ENCODE assay signal across 33 cellular contexts in genomic region chr7:29749701-29750321, GRCh38. TPM values are rescaled to one million over a fixed set of nuclear protein-coding genes. Genes with fewer than 3 reads are reported as not detected.
DNase-seq lines count a peak whose midpoint lies in the region; ATAC-seq and TF ChIP-seq lines count a peak whose summit lies in the region.
"Had no signal": no experiment of that assay in that cellular context is flagged by ENCODE, and none has a peak within 500 bp of the region (broad histone marks: within the 10 kb centered on the region; RNA-seq: fewer than 3 reads in every experiment).

No MANE protein-coding gene starts in this region.

- H3K4me1 ChIP-seq in vagina, result no peaks in the 10 kb centered on the region
- peaks cover 0 to 11% (median 3%) of the 10 kb centered on the region in 4 donors for H3K4me1 ChIP-seq in right lobe of liver
- H3K4me1 ChIP-seq: prostate gland had no signal

- DNase-seq in A172 (ENCODE audit: low spot score), result peak; percentile 27
- DNase-seq in M059J (ENCODE audit: low read depth), result peak; percentile 7
- peak; percentile 52 for DNase-seq in myocyte (ENCODE audit: low read depth)
- no peak for DNase-seq in vagina (ENCODE audit: extremely low spot score in 2 of 2)
- no peak for DNase-seq in type B pancreatic cell (ENCODE audit: extremely low spot score, unreplicated experiment)
- DNase-seq in right lobe of liver, result no peak
- DNase-seq: activated CD4-positive, alpha-beta T cell treated with anti-CD3 and anti-CD28 coated beads, Interleukin-2, amount 50 U/mL, for 1 hour; activated CD8-positive, alpha-beta memory T cell treated with anti-CD3 and anti-CD28 coated beads, Interleukin-2, amount 10 ng/mL, durations not matched to agents 7 days and 5 days; activated gamma-delta T cell treated with Interleukin-2 at 50 U/mL for 16 hours; activated naive CD8-positive, alpha-beta T cell treated with anti-CD3 and anti-CD28 coated beads, Interleukin-2, amount 10 ng/mL, durations not matched to agents 7 days and 5 days; activated T-cell treated with anti-CD3 and anti-CD28 coated beads, Interleukin-2, amount 50 U/mL, for 48 hours; DMS79 treated with DMSO at 0.1 percent for 48 hours; endodermal cell; left ventricle myocardium superior; naive B cell; NCI-H1417 treated with DMSO at 0.1 percent for 48 hours; NCI-H2081; NCI-H226; NCI-H69; SIG-M5; sigmoid colon had no signal

- intact Hi-C loops in vagina (cut with DNase I), result no loop called here
- intact Hi-C loops in right lobe of liver (cut with DNase I), result loop anchor here in 1 of 2 donors (10.0 kb wide), 1 partner anchor 175 kb away; no protein-coding TSS in a partner anchor

- H3K27me3 ChIP-seq in vagina (no peaks in the 10 kb centered on the region), right lobe of liver (no peaks in the 10 kb centered on the region)
- H3K27me3 ChIP-seq: esophagus muscularis mucosa, sigmoid colon had no signal

- H3K9me3 Mint-ChIP-seq in type B pancreatic cell, result no peaks in the 10 kb centered on the region
- H3K9me3 Mint-ChIP-seq: activated naive CD8-positive, alpha-beta T cell treated with anti-CD3 and anti-CD28 coated beads, Interleukin-2, amount 10 ng/mL, durations not matched to agents 7 days and 5 days; dendritic cell treated with granulocyte-macrophage colony-stimulating factor and Interleukin-4, amounts not matched to agents 40 ng/mL and 50 ng/mL, for 4 days; endodermal cell; mesothelial cell of epicardium; naive B cell; stimulated activated effector memory CD8-positive, alpha-beta T cell treated with anti-CD3 and anti-CD28 coated beads, Interleukin-12 subunit alpha, Interleukin-12 subunit beta, amount 100 ng/mL, for 72 hours; WTC11 had no signal

- no peaks in the 10 kb centered on the region for H3K9me3 ChIP-seq in vagina
- no peaks in the 10 kb centered on the region for H3K9me3 ChIP-seq in right lobe of liver
- H3K9me3 ChIP-seq: esophagus muscularis mucosa, prostate gland, sigmoid colon had no signal

- ATAC-seq in GM21717 (IDR thresholded peaks at IDR 0.05; ENCODE audit: unreplicated experiment), result no peak
- ATAC-seq in right lobe of liver, result no peak
- ATAC-seq: activated CD8-positive, alpha-beta memory T cell treated with anti-CD3 and anti-CD28 coated beads, Interleukin-2, amount 10 ng/mL, durations not matched to agents 7 days and 5 days; left ventricle myocardium superior; WTC11 had no signal

- H3K27me3 Mint-ChIP-seq in type B pancreatic cell, result peaks cover 11% of the 10 kb centered on the region

- H3K36me3 ChIP-seq in vagina (no peaks in the 10 kb centered on the region), right lobe of liver (no peaks in the 10 kb centered on the region)
- H3K36me3 ChIP-seq: esophagus muscularis mucosa, prostate gland, sigmoid colon had no signal

- 67% methylated on average over 7 of the region's 7 CpGs for WGBS in right lobe of liver (ENCODE audit: insufficient coverage, low coverage, low lambda C conversion rate, missing lambda C conversion rate)

- TF ChIP-seq POLR2A in vagina (IDR thresholded peaks at IDR 0.05) (no peak), right lobe of liver (IDR thresholded peaks at IDR 0.05) (no peak)

- no peak overlapping the region for H3K27ac Mint-ChIP-seq in type B pancreatic cell
- H3K27ac Mint-ChIP-seq: activated CD8-positive, alpha-beta memory T cell treated with anti-CD3 and anti-CD28 coated beads, Interleukin-2, amount 10 ng/mL, durations not matched to agents 7 days and 5 days; activated naive CD8-positive, alpha-beta T cell treated with anti-CD3 and anti-CD28 coated beads, Interleukin-2, amount 10 ng/mL, durations not matched to agents 7 days and 5 days; dendritic cell treated with granulocyte-macrophage colony-stimulating factor and Interleukin-4, amounts not matched to agents 40 ng/mL and 50 ng/mL, for 4 days; endodermal cell; mesothelial cell of epicardium; naive B cell; stimulated activated effector memory CD8-positive, alpha-beta T cell treated with anti-CD3 and anti-CD28 coated beads, Interleukin-12 subunit alpha, Interleukin-12 subunit beta, amount 100 ng/mL, for 72 hours; WTC11 had no signal

- H3K27ac ChIP-seq in angular gyrus (ENCODE audit: low read depth, low read length) (peak overlapping the region; percentile 35), vagina (no peak overlapping the region), right lobe of liver (no peak overlapping the region)
- H3K27ac ChIP-seq: 22Rv1, C4-2B, esophagus muscularis mucosa, HL-60, prostate gland, sigmoid colon had no signal

- TF ChIP-seq CTCF in vagina (IDR thresholded peaks at IDR 0.05), result no peak
- TF ChIP-seq CTCF in type B pancreatic cell (conservative IDR thresholded peaks at IDR 0.05), result no peak
- no peak for TF ChIP-seq CTCF in right lobe of liver (IDR thresholded peaks at IDR 0.05)

- H3K4me1 Mint-ChIP-seq in type B pancreatic cell (ENCODE audit: unreplicated experiment), result no peaks in the 10 kb centered on the region
- H3K4me1 Mint-ChIP-seq: activated CD8-positive, alpha-beta memory T cell treated with anti-CD3 and anti-CD28 coated beads, Interleukin-2, amount 10 ng/mL, durations not matched to agents 7 days and 5 days; activated naive CD8-positive, alpha-beta T cell treated with anti-CD3 and anti-CD28 coated beads, Interleukin-2, amount 10 ng/mL, durations not matched to agents 7 days and 5 days; endodermal cell; naive B cell; stimulated activated effector memory CD8-positive, alpha-beta T cell treated with anti-CD3 and anti-CD28 coated beads, Interleukin-12 subunit alpha, Interleukin-12 subunit beta, amount 100 ng/mL, for 72 hours; WTC11 had no signal

- no peak overlapping the region for H3K4me3 ChIP-seq in vagina
- H3K4me3 ChIP-seq in right lobe of liver, result no peak overlapping the region
- H3K4me3 ChIP-seq: esophagus muscularis mucosa, prostate gland, sigmoid colon had no signal

- no peak overlapping the region for H3K4me3 Mint-ChIP-seq in type B pancreatic cell
- H3K4me3 Mint-ChIP-seq: activated CD8-positive, alpha-beta memory T cell treated with anti-CD3 and anti-CD28 coated beads, Interleukin-2, amount 10 ng/mL, durations not matched to agents 7 days and 5 days; activated naive CD8-positive, alpha-beta T cell treated with anti-CD3 and anti-CD28 coated beads, Interleukin-2, amount 10 ng/mL, durations not matched to agents 7 days and 5 days; dendritic cell treated with granulocyte-macrophage colony-stimulating factor and Interleukin-4, amounts not matched to agents 40 ng/mL and 50 ng/mL, for 4 days; endodermal cell; mesothelial cell of epicardium; naive B cell; stimulated activated effector memory CD8-positive, alpha-beta T cell treated with anti-CD3 and anti-CD28 coated beads, Interleukin-12 subunit alpha, Interleukin-12 subunit beta, amount 100 ng/mL, for 72 hours; WTC11 had no signal

- no peaks in the 10 kb centered on the region for H3K36me3 Mint-ChIP-seq in type B pancreatic cell
- H3K36me3 Mint-ChIP-seq: activated CD8-positive, alpha-beta memory T cell treated with anti-CD3 and anti-CD28 coated beads, Interleukin-2, amount 10 ng/mL, durations not matched to agents 7 days and 5 days; activated naive CD8-positive, alpha-beta T cell treated with anti-CD3 and anti-CD28 coated beads, Interleukin-2, amount 10 ng/mL, durations not matched to agents 7 days and 5 days; mesothelial cell of epicardium; naive B cell; stimulated activated effector memory CD8-positive, alpha-beta T cell treated with anti-CD3 and anti-CD28 coated beads, Interleukin-12 subunit alpha, Interleukin-12 subunit beta, amount 100 ng/mL, for 72 hours; WTC11 had no signal

RNA-seq across cellular contexts. Expression of gene WIPF3, which starts 56.5 kb away (rescaled TPM):
- total RNA-seq in A172 (2014; rRNA removed; shearing (Covaris generic)), result not detected in 2 replicates
- not detected in 2 replicates for total RNA-seq in M059J (2014; rRNA removed; shearing (Covaris generic))
- total RNA-seq in myocyte, result 1.5 and 2.5 TPM in 2 replicates
- polyA plus RNA-seq in myocyte (2012), result 4.8 TPM
- total RNA-seq in vagina, result 0.25 TPM
- 1.7 TPM in 2 replicates for total RNA-seq in type B pancreatic cell (ENCODE audit: low replicate concordance)
- 1 to 10 TPM in 3 of 6 experiments, under 1 TPM in 3; 0.64 to 4.1 (median 0.93) TPM for total RNA-seq in right lobe of liver
- total RNA-seq: activated CD8-positive, alpha-beta memory T cell treated with anti-CD3 and anti-CD28 coated beads, Interleukin-2, amount 10 ng/mL, durations not matched to agents 7 days and 5 days; activated naive CD8-positive, alpha-beta T cell treated with anti-CD3 and anti-CD28 coated beads, Interleukin-2, amount 10 ng/mL, durations not matched to agents 7 days and 5 days; H4 had no signal

Comparison
In these comparisons a context has a peak if more than half of its experiments do, and no peak if none do; other contexts are left out.
1. DNase-seq: peak in A172 (single experiment), M059J (single experiment) and myocyte (single experiment); none in vagina (0 of 2), type B pancreatic cell (single experiment) and right lobe of liver (0 of 3).